ENCODE assay signal across 7 cellular contexts in genomic region chr5:37837101-37838032, GRCh38. TPM values are rescaled to one million over a fixed set of nuclear protein-coding genes. Genes with fewer than 3 reads are reported as not detected.
DNase-seq lines count a peak whose midpoint lies in the region; ATAC-seq and TF ChIP-seq lines count a peak whose summit lies in the region.

No MANE protein-coding gene starts in this region.

- peak overlapping the region; percentile 35 for H3K4me3 Mint-ChIP-seq in activated CD4-positive, alpha-beta memory T cell treated with anti-CD3 and anti-CD28 coated beads for 36 hours
- H3K4me3 Mint-ChIP-seq in stimulated activated effector memory CD8-positive, alpha-beta T cell treated with anti-CD3 and anti-CD28 coated beads, Interleukin-12 subunit alpha, Interleukin-12 subunit beta, amount 100 ng/mL, for 72 hours: peak overlapping the region; percentile 66

- intact Hi-C loops in activated CD4-positive, alpha-beta memory T cell treated with anti-CD3 and anti-CD28 coated beads for 36 hours (cut with micrococcal nuclease): loop anchor here (1.0 kb wide), 2 partner anchors 356 to 424 kb away; no protein-coding TSS in a partner anchor

- 2 to 3% methylated on average over 60 of the region's 60 CpGs for WGBS in esophagus, 2 donors

- H3K9me3 Mint-ChIP-seq in activated CD4-positive, alpha-beta memory T cell treated with anti-CD3 and anti-CD28 coated beads for 36 hours: no peaks in the 10 kb centered on the region
- H3K9me3 Mint-ChIP-seq in stimulated activated effector memory CD8-positive, alpha-beta T cell treated with anti-CD3 and anti-CD28 coated beads, Interleukin-12 subunit alpha, Interleukin-12 subunit beta, amount 100 ng/mL, for 72 hours: no peaks in the 10 kb centered on the region

- peak overlapping the region; percentile 38 to 41 for H3K4me3 ChIP-seq in esophagus (ENCODE audit: low read depth in 1 of 2, low read length in 2 of 2)
- no peak overlapping the region for H3K4me3 ChIP-seq in mucosa of stomach (ENCODE audit: low read length)

- no peaks in the 10 kb centered on the region for H3K36me3 Mint-ChIP-seq in activated CD4-positive, alpha-beta memory T cell treated with anti-CD3 and anti-CD28 coated beads for 36 hours
- H3K36me3 Mint-ChIP-seq in stimulated activated effector memory CD8-positive, alpha-beta T cell treated with anti-CD3 and anti-CD28 coated beads, Interleukin-12 subunit alpha, Interleukin-12 subunit beta, amount 100 ng/mL, for 72 hours: no peaks in the 10 kb centered on the region

- CTCF ChIA-PET in activated CD4-positive, alpha-beta memory T cell treated with anti-CD3 and anti-CD28 coated beads for 36 hours (lab: Charles Lee): interaction anchor here (0.6 to 2.4 kb wide), 7 partner anchors 19 to 565 kb away, joined by 3 to 34 read pairs (median 3); no protein-coding TSS in a partner anchor

- peak; percentile 72 for ATAC-seq in HG02642 (IDR thresholded peaks at IDR 0.05; ENCODE audit: poor library complexity, unreplicated experiment)
- peak; percentile 66 for ATAC-seq in stimulated activated effector memory CD8-positive, alpha-beta T cell treated with anti-CD3 and anti-CD28 coated beads, Interleukin-12 subunit alpha, Interleukin-12 subunit beta, amount 100 ng/mL, for 72 hours

- POLR2A ChIA-PET in activated CD4-positive, alpha-beta memory T cell treated with anti-CD3 and anti-CD28 coated beads for 36 hours (lab: Charles Lee): no interaction called here

- peaks cover 11 to 18% of the 10 kb centered on the region in 2 donors for H3K4me1 ChIP-seq in esophagus (ENCODE audit: control insufficient read depth in 2 of 2, insufficient read depth in 2 of 2, low read length in 1 of 2)
- H3K4me1 ChIP-seq in mucosa of stomach (ENCODE audit: control insufficient read depth, insufficient read depth, low read length): peaks cover 34% of the 10 kb centered on the region

- peak; percentile 92 for TF ChIP-seq CTCF in GM13976 (IDR thresholded peaks at IDR 0.05; ENCODE audit: borderline replicate concordance, control extremely low read depth, extremely low read depth, insufficient read depth, missing control alignments)

- peaks cover 81% of the 10 kb centered on the region for H3K27me3 Mint-ChIP-seq in activated CD4-positive, alpha-beta memory T cell treated with anti-CD3 and anti-CD28 coated beads for 36 hours

- H3K27ac ChIP-seq in esophagus (ENCODE audit: low read depth in 2 of 2, low read length in 1 of 2): peak overlapping the region; percentile 21 to 51

- no peaks in the 10 kb centered on the region for H3K36me3 ChIP-seq in esophagus (ENCODE audit: control insufficient read depth in 2 of 2, insufficient read depth in 2 of 2, low read length in 1 of 2)
- no peaks in the 10 kb centered on the region for H3K36me3 ChIP-seq in mucosa of stomach (ENCODE audit: control insufficient read depth, insufficient read depth, low read length)

- in situ Hi-C loops in GM13976 (cut with MboI; ENCODE audit: low sequenced_read_pairs, unreplicated experiment): no loop called here

- H3K27ac Mint-ChIP-seq in activated CD4-positive, alpha-beta memory T cell treated with anti-CD3 and anti-CD28 coated beads for 36 hours: no peak overlapping the region
- H3K27ac Mint-ChIP-seq in stimulated activated effector memory CD8-positive, alpha-beta T cell treated with anti-CD3 and anti-CD28 coated beads, Interleukin-12 subunit alpha, Interleukin-12 subunit beta, amount 100 ng/mL, for 72 hours: no peak overlapping the region

- peaks cover 27% of the 10 kb centered on the region for H3K4me1 Mint-ChIP-seq in activated CD4-positive, alpha-beta memory T cell treated with anti-CD3 and anti-CD28 coated beads for 36 hours (ENCODE audit: low read depth)
- peaks cover 26% of the 10 kb centered on the region for H3K4me1 Mint-ChIP-seq in stimulated activated effector memory CD8-positive, alpha-beta T cell treated with anti-CD3 and anti-CD28 coated beads, Interleukin-12 subunit alpha, Interleukin-12 subunit beta, amount 100 ng/mL, for 72 hours

- DNase-seq in GM13976 (ENCODE audit: low spot score) (peak; percentile 90), NCI-H2107 (lab: John Stamatoyannopoulos, UW) (peak; percentile 49)
- DNase-seq in activated CD4-positive, alpha-beta memory T cell treated with anti-CD3 and anti-CD28 coated beads for 36 hours: peak; percentile 86
- DNase-seq in stimulated activated effector memory CD8-positive, alpha-beta T cell treated with anti-CD3 and anti-CD28 coated beads, Interleukin-12 subunit alpha, Interleukin-12 subunit beta, amount 100 ng/mL, for 72 hours (ENCODE audit: low spot score in 2 of 2): peak; percentile 62 to 88

- H3K27me3 ChIP-seq in esophagus (ENCODE audit: control insufficient read depth in 1 of 2, insufficient read depth in 2 of 2, low read length in 2 of 2): peaks cover 5 to 20% of the 10 kb centered on the region in 2 donors
- peaks cover 85% of the 10 kb centered on the region for H3K27me3 ChIP-seq in mucosa of stomach (ENCODE audit: control insufficient read depth, insufficient read depth, low read length)

- H3K9me3 ChIP-seq in esophagus (ENCODE audit: control insufficient read depth in 2 of 2, insufficient read depth in 1 of 2, low read depth in 1 of 2, low read length in 1 of 2) (peaks cover 0 to 2% of the 10 kb centered on the region in 2 donors), mucosa of stomach (ENCODE audit: control insufficient read depth, low read length) (no peaks in the 10 kb centered on the region)

- H3K9ac ChIP-seq in mucosa of stomach (ENCODE audit: low read length): peak overlapping the region; percentile 28

RNA-seq across cellular contexts. Expression of gene GDNF, which starts 2.5 kb away (rescaled TPM):
- total RNA-seq in activated CD4-positive, alpha-beta memory T cell treated with anti-CD3 and anti-CD28 coated beads for 36 hours: not detected
- polyA plus RNA-seq in esophagus: under 1 TPM; 0.11 to 0.20 TPM
